In genomic region chr7:114345494-114345893, GRCh38 we compare ENCODE assay signal across 22 cellular contexts.
DNase-seq lines count a peak whose midpoint lies in the region; ATAC-seq, FAIRE-seq and TF ChIP-seq lines count a peak whose summit lies in the region.
"Had no signal": no experiment of that assay in that cellular context is flagged by ENCODE, and none has a peak within 500 bp of the region (broad histone marks: within the 10 kb centered on the region; RNA-seq: fewer than 3 reads in every experiment).

No MANE protein-coding gene starts in this region.

- no peaks in the 10 kb centered on the region for H4K20me1 ChIP-seq in GM23248 (ENCODE audit: insufficient read depth)

- no peak overlapping the region for H3K4me3 ChIP-seq in GM23248
- H3K4me3 ChIP-seq in cardiac fibroblast (replicated peaks in 1 of 2; ENCODE audit: low read depth in 2 of 2, low read length in 2 of 2), result no peak overlapping the region
- H3K4me3 ChIP-seq: heart right ventricle had no signal

- no peaks in the 10 kb centered on the region for H3K36me3 ChIP-seq in GM23248 (ENCODE audit: low read depth)
- H3K36me3 ChIP-seq: heart right ventricle, neutrophil, WERI-Rb-1 had no signal

- H3K79me2 ChIP-seq in GM23248 (ENCODE audit: insufficient read depth), result no peaks in the 10 kb centered on the region

- 3 to 5% methylated on average over 2 of the region's 2 CpGs for WGBS in GM23248 (ENCODE audit: low coverage in 1 of 2, low lambda C conversion rate in 2 of 2, missing lambda C conversion rate in 2 of 2), 2 experiments

- TF ChIP-seq CTCF in cardiac fibroblast (IDR thresholded peaks at IDR 0.05; ENCODE audit: low read depth, low read length) (no peak), D721Med (IDR thresholded peaks at IDR 0.05; ENCODE audit: insufficient read depth, missing control alignments) (no peak)

- ATAC-seq in GM19395 (IDR thresholded peaks at IDR 0.05; ENCODE audit: unreplicated experiment), result no peak
- ATAC-seq: activated CD8-positive, alpha-beta T cell treated with anti-CD3 and anti-CD28 coated beads, Interleukin-2, amount 10 ng/mL, durations not matched to agents 7 days and 5 days; heart right ventricle; sciatic nerve; T-cell had no signal

- H3K4me2 ChIP-seq in GM23248 (ENCODE audit: unreplicated experiment), result peak overlapping the region; percentile 37

- no peak overlapping the region for H2AFZ ChIP-seq in GM23248

- no peaks in the 10 kb centered on the region for H3K9me3 ChIP-seq in GM23248 (ENCODE audit: low read depth)
- H3K9me3 ChIP-seq: heart right ventricle, neutrophil had no signal

- in situ Hi-C loops in GM23248 (cut with MboI), result no loop called here

- FAIRE-seq in RCC 7860 (lab: Jason Lieb, UNC) (peak; percentile 92), D721Med (lab: Jason Lieb, UNC) (no peak)
- FAIRE-seq: colon, H1, HTR-8/SVneo had no signal

- H3F3A ChIP-seq in GM23248 (ENCODE audit: insufficient read depth), result no peaks in the 10 kb centered on the region

- no peaks in the 10 kb centered on the region for H3K9me2 ChIP-seq in GM23248 (ENCODE audit: insufficient read depth)

- H3K9ac ChIP-seq in GM23248, result no peak overlapping the region

- no peaks in the 10 kb centered on the region for H3K27me3 ChIP-seq in GM23248 (replicated peaks; ENCODE audit: insufficient read depth)
- H3K27me3 ChIP-seq: heart right ventricle, neutrophil had no signal

- H3K27ac ChIP-seq in GM23248, result no peak overlapping the region
- H3K27ac ChIP-seq: heart right ventricle, neutrophil, WERI-Rb-1 had no signal

- peaks cover 9% of the 10 kb centered on the region; the same call in 1 of the 2 replicates for H3K4me1 ChIP-seq in GM23248 (ENCODE audit: insufficient read depth)
- H3K4me1 ChIP-seq: heart right ventricle had no signal

- peak; percentile 49 for DNase-seq in GM23248
- peak; percentile 67 for DNase-seq in RCC 7860 (ENCODE audit: low spot score)
- peak; percentile 2 to 6 for DNase-seq in cardiac fibroblast (ENCODE audit: low read depth in 2 of 2)
- peak; percentile 83 for DNase-seq in myocyte (ENCODE audit: low read depth)
- DNase-seq in D721Med (ENCODE audit: insufficient read length, low spot score), result no peak
- DNase-seq in AG08396 (ENCODE audit: low spot score), result no peak
- no peak for DNase-seq in T1000 (lab: John Stamatoyannopoulos, UW)
- DNase-seq: activated CD8-positive, alpha-beta T cell treated with anti-CD3 and anti-CD28 coated beads, Interleukin-2, amount 10 ng/mL, durations not matched to agents 7 days and 5 days; Calu3; heart right ventricle; islet precursor cell; NCI-H2081 treated with DMSO at 0.1 percent for 48 hours; NCI-H526; stimulated activated CD4-positive, alpha-beta T cell treated with anti-CD3 and anti-CD28 coated beads, Interleukin-4, amount 100 ng/mL, for 1 hour; T-cell; WERI-Rb-1 had no signal

Comparison
In these comparisons a context has a peak if more than half of its experiments do, and no peak if none do; other contexts are left out.
1. DNase-seq: peak in GM23248 (single experiment), RCC 7860 (single experiment), cardiac fibroblast (2 of 2) and myocyte (single experiment); none in D721Med (single experiment), AG08396 (single experiment) and T1000 (single experiment).